1 cellular context compared by ENCODE assay signal in genomic region chr1:121522061-121522759, GRCh38.
TF ChIP-seq lines count a peak whose summit lies in the region.

No MANE protein-coding gene starts in this region.

TF ChIP-seq in HepG2, 621 proteins besides CTCF, POLR2A, EP300 and RAD21 (continued from another document and continues in another):
- peak; percentile 61; the same call in 1 of the 2 replicates for TF ChIP-seq MLX (CRISPR knock-in tag; IDR thresholded peaks at IDR 0.05)
- TF ChIP-seq HDAC1 (CRISPR knock-in tag; IDR thresholded peaks at IDR 0.05) = peak; percentile 74
- TF ChIP-seq ZNF33A (CRISPR knock-in tag; IDR thresholded peaks at IDR 0.05; ENCODE audit: borderline replicate concordance) = no peak
- no peak for TF ChIP-seq CAMTA2 (CRISPR knock-in tag; IDR thresholded peaks at IDR 0.05; ENCODE audit: borderline replicate concordance)
- TF ChIP-seq MIER2 (CRISPR knock-in tag; IDR thresholded peaks at IDR 0.05) = peak; percentile 73; the same call in 1 of the 2 replicates
- TF ChIP-seq ZNF274 (CRISPR knock-in tag; IDR thresholded peaks at IDR 0.05) = no peak
- TF ChIP-seq CBFB (CRISPR knock-in tag; IDR thresholded peaks at IDR 0.05) = no peak
- no peak for TF ChIP-seq ZNF761 (CRISPR knock-in tag; conservative IDR thresholded peaks at IDR 0.05)
- no peak for TF ChIP-seq NR1H2 (CRISPR knock-in tag; IDR thresholded peaks at IDR 0.05; ENCODE audit: borderline replicate concordance, low read depth)
- TF ChIP-seq MXD4 (CRISPR knock-in tag; IDR thresholded peaks at IDR 0.05) = no peak
- peak; percentile 66 for TF ChIP-seq HNF4G (IDR thresholded peaks at IDR 0.05; ENCODE audit: borderline replicate concordance, low read depth, low read length)
- TF ChIP-seq HNF4G (CRISPR knock-in tag; IDR thresholded peaks at IDR 0.05; ENCODE audit: borderline replicate concordance, low read depth) = peak; percentile 54; the same call in 1 of the 2 replicates
- TF ChIP-seq CCAR2 (optimal IDR thresholded peaks at IDR 0.05; ENCODE audit: low read depth, low read length) = no peak
- no peak for TF ChIP-seq NAIF1 (CRISPR knock-in tag; IDR thresholded peaks at IDR 0.05; ENCODE audit: borderline replicate concordance)
- TF ChIP-seq ZNF678 (CRISPR knock-in tag; IDR thresholded peaks at IDR 0.05) = no peak
- no peak for TF ChIP-seq ZKSCAN5 (CRISPR knock-in tag; IDR thresholded peaks at IDR 0.05)
- no peak for TF ChIP-seq GABPA (IDR thresholded peaks at IDR 0.05; ENCODE audit: low read depth, low read length)
- peak; percentile 24; the same call in 1 of the 2 replicates for TF ChIP-seq GABPA (CRISPR knock-in tag; IDR thresholded peaks at IDR 0.05; ENCODE audit: low read depth)
- TF ChIP-seq ZNF264 (CRISPR knock-in tag; IDR thresholded peaks at IDR 0.05) = peak; percentile 64; the same call in 1 of the 2 replicates
- TF ChIP-seq PCBP2 (optimal IDR thresholded peaks at IDR 0.05; ENCODE audit: low read depth, low read length, poor library complexity, severe bottlenecking) = no peak
- TF ChIP-seq TP53 (CRISPR knock-in tag; conservative IDR thresholded peaks at IDR 0.05) = no peak
- no peak for TF ChIP-seq ZKSCAN1 (IDR thresholded peaks at IDR 0.05; ENCODE audit: low read length)
- TF ChIP-seq REPIN1 (CRISPR knock-in tag; IDR thresholded peaks at IDR 0.05; ENCODE audit: borderline replicate concordance, low read depth) = peak; percentile 61; the same call in 1 of the 2 replicates
- TF ChIP-seq KAT8 (CRISPR knock-in tag; IDR thresholded peaks at IDR 0.05) = peak; percentile 58; the same call in 1 of the 2 replicates
- TF ChIP-seq ZSCAN21 (CRISPR knock-in tag; IDR thresholded peaks at IDR 0.05; ENCODE audit: borderline replicate concordance) = peak; percentile 91
- TF ChIP-seq ZFP36 (IDR thresholded peaks at IDR 0.05; ENCODE audit: borderline replicate concordance, low read depth, low read length, partially characterized antibody) = no peak
- peak; percentile 87 for TF ChIP-seq SOX5 (CRISPR knock-in tag; IDR thresholded peaks at IDR 0.05; ENCODE audit: borderline replicate concordance)
- TF ChIP-seq ZSCAN31 (CRISPR knock-in tag; IDR thresholded peaks at IDR 0.05; ENCODE audit: low read depth) = no peak
- TF ChIP-seq, protein P1, sequence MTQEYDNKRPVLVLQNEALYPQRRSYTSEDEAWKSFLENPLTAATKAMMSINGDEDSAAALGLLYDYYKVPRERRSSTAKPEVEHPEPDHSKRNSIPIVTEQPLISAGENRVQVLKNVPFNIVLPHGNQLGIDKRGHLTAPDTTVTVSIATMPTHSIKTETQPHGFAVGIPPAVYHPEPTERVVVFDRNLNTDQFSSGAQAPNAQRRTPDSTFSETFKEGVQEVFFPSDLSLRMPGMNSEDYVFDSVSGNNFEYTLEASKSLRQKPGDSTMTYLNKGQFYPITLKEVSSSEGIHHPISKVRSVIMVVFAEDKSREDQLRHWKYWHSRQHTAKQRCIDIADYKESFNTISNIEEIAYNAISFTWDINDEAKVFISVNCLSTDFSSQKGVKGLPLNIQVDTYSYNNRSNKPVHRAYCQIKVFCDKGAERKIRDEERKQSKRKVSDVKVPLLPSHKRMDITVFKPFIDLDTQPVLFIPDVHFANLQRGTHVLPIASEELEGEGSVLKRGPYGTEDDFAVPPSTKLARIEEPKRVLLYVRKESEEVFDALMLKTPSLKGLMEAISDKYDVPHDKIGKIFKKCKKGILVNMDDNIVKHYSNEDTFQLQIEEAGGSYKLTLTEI (CRISPR knock-in tag; conservative IDR thresholded peaks at IDR 0.05) = no peak
- TF ChIP-seq GLMP (CRISPR knock-in tag; IDR thresholded peaks at IDR 0.05; ENCODE audit: borderline replicate concordance) = no peak
- TF ChIP-seq MAFK (conservative IDR thresholded peaks at IDR 0.05 in 1 of 2, IDR thresholded peaks at IDR 0.05 in 1 of 2; ENCODE audit: low read length in 2 of 2) = no peak
- TF ChIP-seq UBTF (CRISPR knock-in tag; IDR thresholded peaks at IDR 0.05) = no peak
- TF ChIP-seq ZIK1 (CRISPR knock-in tag; IDR thresholded peaks at IDR 0.05; ENCODE audit: borderline replicate concordance, low read depth) = no peak
- 0 out of 2 replicates have a peak, but pooled peaks have one; percentile 57 for TF ChIP-seq KDM6A (CRISPR knock-in tag; IDR thresholded peaks at IDR 0.05; ENCODE audit: low read depth)
- TF ChIP-seq JUND (CRISPR knock-in tag; IDR thresholded peaks at IDR 0.05) = no peak
- TF ChIP-seq ZNF460 (CRISPR knock-in tag; IDR thresholded peaks at IDR 0.05; ENCODE audit: borderline replicate concordance) = no peak
- TF ChIP-seq CREB3 (CRISPR knock-in tag; IDR thresholded peaks at IDR 0.05) = no peak
- 0 out of 2 replicates have a peak, but pooled peaks have one; percentile 42 for TF ChIP-seq TFAP4 (IDR thresholded peaks at IDR 0.05; ENCODE audit: borderline replicate concordance, low read depth)
- TF ChIP-seq DNMT1 (CRISPR knock-in tag; IDR thresholded peaks at IDR 0.05) = no peak
- TF ChIP-seq, protein P2, sequence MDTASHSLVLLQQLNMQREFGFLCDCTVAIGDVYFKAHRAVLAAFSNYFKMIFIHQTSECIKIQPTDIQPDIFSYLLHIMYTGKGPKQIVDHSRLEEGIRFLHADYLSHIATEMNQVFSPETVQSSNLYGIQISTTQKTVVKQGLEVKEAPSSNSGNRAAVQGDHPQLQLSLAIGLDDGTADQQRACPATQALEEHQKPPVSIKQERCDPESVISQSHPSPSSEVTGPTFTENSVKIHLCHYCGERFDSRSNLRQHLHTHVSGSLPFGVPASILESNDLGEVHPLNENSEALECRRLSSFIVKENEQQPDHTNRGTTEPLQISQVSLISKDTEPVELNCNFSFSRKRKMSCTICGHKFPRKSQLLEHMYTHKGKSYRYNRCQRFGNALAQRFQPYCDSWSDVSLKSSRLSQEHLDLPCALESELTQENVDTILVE (CRISPR knock-in tag; IDR thresholded peaks at IDR 0.05) = 0 out of 2 replicates have a peak, but pooled peaks have one; percentile 46
- TF ChIP-seq GMEB1 (CRISPR knock-in tag; IDR thresholded peaks at IDR 0.05; ENCODE audit: borderline replicate concordance) = peak; percentile 36; the same call in 1 of the 2 replicates
- TF ChIP-seq TCF7 (IDR thresholded peaks at IDR 0.05; ENCODE audit: low read depth) = peak; percentile 54
- TF ChIP-seq, protein P3, sequence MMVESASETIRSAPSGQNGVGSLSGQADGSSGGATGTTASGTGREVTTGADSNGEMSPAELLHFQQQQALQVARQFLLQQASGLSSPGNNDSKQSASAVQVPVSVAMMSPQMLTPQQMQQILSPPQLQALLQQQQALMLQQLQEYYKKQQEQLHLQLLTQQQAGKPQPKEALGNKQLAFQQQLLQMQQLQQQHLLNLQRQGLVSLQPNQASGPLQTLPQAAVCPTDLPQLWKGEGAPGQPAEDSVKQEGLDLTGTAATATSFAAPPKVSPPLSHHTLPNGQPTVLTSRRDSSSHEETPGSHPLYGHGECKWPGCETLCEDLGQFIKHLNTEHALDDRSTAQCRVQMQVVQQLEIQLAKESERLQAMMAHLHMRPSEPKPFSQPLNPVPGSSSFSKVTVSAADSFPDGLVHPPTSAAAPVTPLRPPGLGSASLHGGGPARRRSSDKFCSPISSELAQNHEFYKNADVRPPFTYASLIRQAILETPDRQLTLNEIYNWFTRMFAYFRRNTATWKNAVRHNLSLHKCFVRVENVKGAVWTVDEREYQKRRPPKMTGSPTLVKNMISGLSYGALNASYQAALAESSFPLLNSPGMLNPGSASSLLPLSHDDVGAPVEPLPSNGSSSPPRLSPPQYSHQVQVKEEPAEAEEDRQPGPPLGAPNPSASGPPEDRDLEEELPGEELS (CRISPR knock-in tag; IDR thresholded peaks at IDR 0.05) = peak; percentile 94
- TF ChIP-seq HCFC1 (IDR thresholded peaks at IDR 0.05; ENCODE audit: low read depth, low read length) = no peak
- no peak for TF ChIP-seq ATM (IDR thresholded peaks at IDR 0.05; ENCODE audit: borderline replicate concordance)
- no peak for TF ChIP-seq NPAS2 (CRISPR knock-in tag; IDR thresholded peaks at IDR 0.05; ENCODE audit: borderline replicate concordance)
- peak; percentile 59; the same call in 1 of the 2 replicates for TF ChIP-seq THAP11 (CRISPR knock-in tag; IDR thresholded peaks at IDR 0.05)
- no peak for TF ChIP-seq FOXP1 (IDR thresholded peaks at IDR 0.05)
- peak; percentile 73 for TF ChIP-seq FOXP1 (CRISPR knock-in tag; IDR thresholded peaks at IDR 0.05)
- TF ChIP-seq MAZ (IDR thresholded peaks at IDR 0.05; ENCODE audit: borderline replicate concordance, low read depth, low read length) = no peak
- TF ChIP-seq MAZ (CRISPR knock-in tag; IDR thresholded peaks at IDR 0.05; ENCODE audit: low read depth) = no peak
- no peak for TF ChIP-seq SIN3B (IDR thresholded peaks at IDR 0.05; ENCODE audit: low read length)
- TF ChIP-seq DR1 (CRISPR knock-in tag; IDR thresholded peaks at IDR 0.05) = no peak
- TF ChIP-seq, protein P4, sequence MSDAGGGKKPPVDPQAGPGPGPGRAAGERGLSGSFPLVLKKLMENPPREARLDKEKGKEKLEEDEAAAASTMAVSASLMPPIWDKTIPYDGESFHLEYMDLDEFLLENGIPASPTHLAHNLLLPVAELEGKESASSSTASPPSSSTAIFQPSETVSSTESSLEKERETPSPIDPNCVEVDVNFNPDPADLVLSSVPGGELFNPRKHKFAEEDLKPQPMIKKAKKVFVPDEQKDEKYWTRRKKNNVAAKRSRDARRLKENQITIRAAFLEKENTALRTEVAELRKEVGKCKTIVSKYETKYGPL (CRISPR knock-in tag; IDR thresholded peaks at IDR 0.05) = no peak
- peak; percentile 85; the same call in 1 of the 2 replicates for TF ChIP-seq NCOR1 (IDR thresholded peaks at IDR 0.05; ENCODE audit: borderline replicate concordance, low read length)
- peak; percentile 95 for TF ChIP-seq RARA (CRISPR knock-in tag; IDR thresholded peaks at IDR 0.05)
- 0 out of 2 replicates have a peak, but pooled peaks have one; percentile 22 for TF ChIP-seq ZBTB26 (CRISPR knock-in tag; IDR thresholded peaks at IDR 0.05; ENCODE audit: borderline replicate concordance)
- no peak for TF ChIP-seq ZNF83 (CRISPR knock-in tag; IDR thresholded peaks at IDR 0.05; ENCODE audit: borderline replicate concordance)
